In genomic region chr4:184385705-184386141, GRCh38 we compare ENCODE assay signal across 8 cellular contexts.
DNase-seq lines count a peak whose midpoint lies in the region; ATAC-seq and TF ChIP-seq lines count a peak whose summit lies in the region.

No MANE protein-coding gene starts in this region.

- no peaks in the 10 kb centered on the region for H3K27me3 Mint-ChIP-seq in activated B cell treated with CpG ODN at 0.5 μM for 24 hours
- H3K27me3 Mint-ChIP-seq in stimulated activated memory B cell treated with anti-CD40 and anti-IgM and Interleukin-4, amounts not matched to agents 10 μg/mL and 1 μg/mL and 100 μg/mL, for 72 hours: no peaks in the 10 kb centered on the region

- H3K4me1 ChIP-seq in Karpas-422 (ENCODE audit: low read length): peaks cover 66% of the 10 kb centered on the region
- H3K4me1 ChIP-seq in iPS-18a (ENCODE audit: control insufficient read depth, low read depth, low read length): peaks cover 63% of the 10 kb centered on the region

- peak overlapping the region; percentile 81 for H3K4me2 ChIP-seq in Karpas-422 (ENCODE audit: low read depth, low read length, poor library complexity, severe bottlenecking)

- H3K9ac ChIP-seq in Karpas-422 (ENCODE audit: low read length) (peak overlapping the region; percentile 61), iPS-18a (ENCODE audit: low read length) (no peak overlapping the region)

- H3K9me3 ChIP-seq in Karpas-422 (ENCODE audit: low read length): no peaks in the 10 kb centered on the region
- no peaks in the 10 kb centered on the region for H3K9me3 ChIP-seq in iPS-18a (ENCODE audit: control insufficient read depth, low read depth, low read length)

- H3K27ac Mint-ChIP-seq in activated B cell treated with CpG ODN at 0.5 μM for 24 hours: peak overlapping the region; percentile 84
- H3K27ac Mint-ChIP-seq in stimulated activated memory B cell treated with anti-CD40 and anti-IgM and Interleukin-4, amounts not matched to agents 10 μg/mL and 1 μg/mL and 100 μg/mL, for 72 hours: peak overlapping the region; percentile 84

- peaks cover 38% of the 10 kb centered on the region for H3K36me3 Mint-ChIP-seq in activated B cell treated with CpG ODN at 0.5 μM for 24 hours (ENCODE audit: low read depth)
- peaks cover 50% of the 10 kb centered on the region for H3K36me3 Mint-ChIP-seq in stimulated activated memory B cell treated with anti-CD40 and anti-IgM and Interleukin-4, amounts not matched to agents 10 μg/mL and 1 μg/mL and 100 μg/mL, for 72 hours

- no peaks in the 10 kb centered on the region; the same call in 1 of the 2 replicates for H3K36me3 ChIP-seq in Karpas-422 (ENCODE audit: insufficient read depth, low read length)
- H3K36me3 ChIP-seq in iPS-18a (ENCODE audit: control insufficient read depth, low read depth, low read length): no peaks in the 10 kb centered on the region

- ATAC-seq in activated B cell treated with CpG ODN at 0.5 μM for 24 hours (ENCODE audit: low read depth): peak; percentile 42
- ATAC-seq in stimulated activated memory B cell treated with anti-CD40 and anti-IgM and Interleukin-4, amounts not matched to agents 10 μg/mL and 1 μg/mL and 100 μg/mL, for 72 hours: peak; percentile 61

- DNase-seq in Karpas-422 (peak; percentile 75), activated B cell treated with CpG ODN at 0.5 μM for 24 hours (no peak), glomerular visceral epithelial cell (ENCODE audit: extremely low spot score) (no peak), DMS 273 (lab: John Stamatoyannopoulos, UW; ENCODE audit: unreplicated experiment) (no peak), NCI-H774 (lab: John Stamatoyannopoulos, UW) (no peak), KG1 (lab: John Stamatoyannopoulos, UW) (no peak)

- H3K27me3 ChIP-seq in Karpas-422 (ENCODE audit: low read length): no peaks in the 10 kb centered on the region
- H3K27me3 ChIP-seq in iPS-18a (ENCODE audit: control insufficient read depth, insufficient read depth, low read length): no peaks in the 10 kb centered on the region

- H3K4me1 Mint-ChIP-seq in activated B cell treated with CpG ODN at 0.5 μM for 24 hours: peaks cover 79% of the 10 kb centered on the region
- H3K4me1 Mint-ChIP-seq in stimulated activated memory B cell treated with anti-CD40 and anti-IgM and Interleukin-4, amounts not matched to agents 10 μg/mL and 1 μg/mL and 100 μg/mL, for 72 hours: peaks cover 74% of the 10 kb centered on the region

- POLR2A ChIA-PET in activated B cell treated with CpG ODN at 0.5 μM for 24 hours (lab: Charles Lee): interaction anchor here (0.5 to 5.1 kb wide), 9 partner anchors 8 to 119 kb away, joined by 3 to 43 read pairs (median 5); partner anchors contain the start of gene IRF2

- peak overlapping the region; percentile 99 for H3K27ac ChIP-seq in Karpas-422 (ENCODE audit: low read length)
- H3K27ac ChIP-seq in iPS-18a (ENCODE audit: low read length): no peak overlapping the region

- H3K9me3 Mint-ChIP-seq in activated B cell treated with CpG ODN at 0.5 μM for 24 hours: no peaks in the 10 kb centered on the region
- H3K9me3 Mint-ChIP-seq in stimulated activated memory B cell treated with anti-CD40 and anti-IgM and Interleukin-4, amounts not matched to agents 10 μg/mL and 1 μg/mL and 100 μg/mL, for 72 hours: peaks cover under 1% of the 10 kb centered on the region

- H3K9me2 ChIP-seq in Karpas-422 (replicated peaks; ENCODE audit: insufficient read depth, low read length): no peaks in the 10 kb centered on the region

- no peak for TF ChIP-seq CTCF in activated B cell treated with CpG ODN at 0.5 μM for 24 hours (IDR thresholded peaks at IDR 0.05)

- no peak overlapping the region for H2AFZ ChIP-seq in Karpas-422 (ENCODE audit: low read length)

- intact Hi-C loops in activated B cell treated with CpG ODN at 0.5 μM for 24 hours (cut with micrococcal nuclease): loop anchor here (1.0 to 10.0 kb wide), 6 partner anchors 11 to 469 kb away; partner anchors contain the start of gene IRF2

- no peaks in the 10 kb centered on the region for H3K79me2 ChIP-seq in Karpas-422 (ENCODE audit: low read length)

- H4K20me1 ChIP-seq in Karpas-422 (ENCODE audit: insufficient read depth, low read depth, low read length): no peaks in the 10 kb centered on the region

- peak overlapping the region; percentile 44 for H3K4me3 Mint-ChIP-seq in activated B cell treated with CpG ODN at 0.5 μM for 24 hours
- H3K4me3 Mint-ChIP-seq in stimulated activated memory B cell treated with anti-CD40 and anti-IgM and Interleukin-4, amounts not matched to agents 10 μg/mL and 1 μg/mL and 100 μg/mL, for 72 hours: peak overlapping the region; percentile 6

- H3K4me3 ChIP-seq in Karpas-422 (ENCODE audit: low read length) (peak overlapping the region; percentile 50; the same call in 1 of the 2 replicates), iPS-18a (ENCODE audit: low read length) (peak overlapping the region; percentile 1)

- CTCF ChIA-PET in activated B cell treated with CpG ODN at 0.5 μM for 24 hours (lab: Charles Lee): interaction anchor here (1.5 to 1.6 kb wide), 2 partner anchors 55 to 122 kb away, joined by 3 to 4 read pairs; no protein-coding TSS in a partner anchor
